13 cellular contexts compared by ENCODE assay signal in the genomic region with DNA sequence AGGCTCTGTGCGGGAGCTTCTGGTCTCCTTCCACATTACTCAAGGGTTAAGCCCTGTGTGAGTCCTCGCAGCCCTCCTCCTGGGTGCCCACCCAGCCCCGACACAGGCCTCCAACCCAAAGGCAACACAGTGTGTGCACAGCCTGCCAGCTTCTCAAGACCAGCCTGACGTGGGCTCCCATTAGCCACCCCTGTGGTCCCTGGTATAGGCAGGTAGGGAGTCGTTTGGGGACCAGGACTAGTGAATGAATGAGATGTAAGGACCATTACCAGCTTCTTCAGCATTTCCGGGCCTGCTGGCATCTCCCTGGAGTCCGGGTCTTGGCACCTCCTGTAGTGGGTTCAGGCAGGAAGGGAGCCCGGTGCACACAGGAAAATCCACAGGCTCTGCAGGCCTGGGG.
"Had no signal": no experiment of that assay in that cellular context is flagged by ENCODE, and none has a peak within 500 bp of the region (broad histone marks: within the 10 kb centered on the region; RNA-seq: fewer than 3 reads in every experiment).

No MANE protein-coding gene starts in this region.

- H3K4me1 ChIP-seq: colonic mucosa, uterus had no signal

- H3K9me3 ChIP-seq: colonic mucosa, lower lobe of right lung, uterus had no signal

- ATAC-seq: lower lobe of right lung; stimulated activated naive CD8-positive, alpha-beta T cell treated with anti-CD3 and anti-CD28 coated beads, Interleukin-15, amount 100 ng/mL, for 72 hours had no signal

- DNase-seq: activated CD4-positive, alpha-beta T cell treated with anti-CD3 and anti-CD28 coated beads, Interleukin-2, amount 50 U/mL, for 1 hour; activated gamma-delta T cell treated with Interleukin-2 at 50 U/mL for 16 hours; activated naive CD8-positive, alpha-beta T cell treated with anti-CD3 and anti-CD28 coated beads for 36 hours; activated T-cell treated with anti-CD3 and anti-CD28 coated beads, Interleukin-2, amount 50 U/mL, for 48 hours; colonic mucosa; effector memory CD4-positive, alpha-beta T cell; lower lobe of right lung; midbrain; stimulated activated CD4-positive, alpha-beta T cell treated with anti-CD3 and anti-CD28 coated beads, Interleukin-4, amount 100 ng/mL, for 4 hours; stimulated activated naive CD8-positive, alpha-beta T cell treated with anti-CD3 and anti-CD28 coated beads, Interleukin-15, amount 100 ng/mL, for 72 hours; T-helper 2 cell; uterus had no signal

- H3K27ac ChIP-seq: cardiac muscle cell, colonic mucosa, lower lobe of right lung, uterus had no signal

- H3K36me3 ChIP-seq: cardiac muscle cell, colonic mucosa, lower lobe of right lung, uterus had no signal

- H3K4me3 ChIP-seq: cardiac muscle cell, colonic mucosa, lower lobe of right lung, uterus had no signal

- H3K27me3 ChIP-seq: cardiac muscle cell, colonic mucosa, uterus had no signal
